8 cellular contexts compared by ENCODE assay signal in genomic region chr20:3786665-3787639, GRCh38. TPM values are rescaled to one million over a fixed set of nuclear protein-coding genes. Genes with fewer than 3 reads are reported as not detected.
DNase-seq lines count a peak whose midpoint lies in the region; ATAC-seq and TF ChIP-seq lines count a peak whose summit lies in the region.

Gene CENPB, minus strand, starts transcription at chr20:3786740. Its CDS starts 257 bp downstream, at chr20:3786483.

- H3K36me3 ChIP-seq in heart right ventricle (peaks cover 0 to 14% (median 0%) of the 10 kb centered on the region in 9 donors), upper lobe of left lung (peaks cover 0 to 18% (median 0%) of the 10 kb centered on the region in 4 donors)

- H3K27ac ChIP-seq in adipose tissue (ENCODE audit: low read depth, low read length): peak within 1 kb of the TSS; percentile 74
- peak within 1 kb of the TSS; percentile 61 to 89 (median 84) for H3K27ac ChIP-seq in heart right ventricle
- peak within 1 kb of the TSS; percentile 84 to 88 (median 87) for H3K27ac ChIP-seq in upper lobe of left lung

- TF ChIP-seq POLR2A in upper lobe of left lung (IDR thresholded peaks at IDR 0.05): no peak

- no peaks in the 10 kb centered on the region for H3K9me3 Mint-ChIP-seq in HFFc6

- H3K27ac Mint-ChIP-seq in HFFc6: peak within 1 kb of the TSS; percentile 83

- DNase-seq in GM12864 (ENCODE audit: low read depth) (no peak), HFFc6 (peak; percentile 73), NCI-H1092 (lab: John Stamatoyannopoulos, UW) (peak; percentile 81), T follicular helper cell (ENCODE audit: low read depth) (peak; percentile 84), heart right ventricle (peak; percentile 90 to 94), posterior vena cava (ENCODE audit: low spot score) (peak; percentile 96), upper lobe of left lung (peak; percentile 91 to 99)

- peaks cover 17 to 43% (median 33%) of the 10 kb centered on the region in 9 donors for H3K4me1 ChIP-seq in heart right ventricle
- peaks cover 42 to 50% (median 44%) of the 10 kb centered on the region in 4 donors for H3K4me1 ChIP-seq in upper lobe of left lung

- TF ChIP-seq CTCF in GM12864 (IDR thresholded peaks at IDR 0.05; ENCODE audit: low read depth, low read length, missing control alignments) (peak; percentile 67), HFFc6 (IDR thresholded peaks at IDR 0.05) (peak; percentile 88), heart right ventricle (IDR thresholded peaks at IDR 0.05) (peak; percentile 71 to 95 (median 88)), upper lobe of left lung (IDR thresholded peaks at IDR 0.05) (peak; percentile 73 to 97 (median 84))

- no peaks in the 10 kb centered on the region for H3K27me3 ChIP-seq in heart right ventricle
- H3K27me3 ChIP-seq in upper lobe of left lung: no peaks in the 10 kb centered on the region

- H3K4me3 Mint-ChIP-seq in HFFc6: peak within 1 kb of the TSS; percentile 89

- H3K4me1 Mint-ChIP-seq in HFFc6 (ENCODE audit: low read depth): peaks cover 37% of the 10 kb centered on the region

- H3K27me3 Mint-ChIP-seq in HFFc6 (ENCODE audit: insufficient read depth): peaks cover 2% of the 10 kb centered on the region

- TF ChIP-seq EP300 in upper lobe of left lung (IDR thresholded peaks at IDR 0.05): no peak

- H3K36me3 Mint-ChIP-seq in HFFc6 (ENCODE audit: low read depth): peaks cover 11% of the 10 kb centered on the region

- intact Hi-C loops in heart right ventricle (cut with DNase I) (loop anchor here in 9 of 10 donors (1.0 to 10.0 kb wide), 8 partner anchors 32 to 298 kb away; partner anchors contain the start of gene AP5S1 (in 7 of the 9)), posterior vena cava (cut with DNase I) (loop anchor here in 1 of 2 donors (5.0 kb wide), 1 partner anchor 35 kb away; the partner anchor contains the start of gene AP5S1)

- no peaks in the 10 kb centered on the region for H3K9me3 ChIP-seq in heart right ventricle
- no peaks in the 10 kb centered on the region for H3K9me3 ChIP-seq in upper lobe of left lung

- ATAC-seq in heart right ventricle (peak; percentile 91 to 95 (median 92)), upper lobe of left lung (ENCODE audit: low FRiP score in 2 of 2) (peak; percentile 93 to 98)

- H3K4me3 ChIP-seq in GM12864 (ENCODE audit: low read depth, low read length) (peak within 1 kb of the TSS; percentile 67), heart right ventricle (peak within 1 kb of the TSS; percentile 47 to 90 (median 70)), upper lobe of left lung (peak within 1 kb of the TSS; percentile 18 to 80 (median 68))

- 2 to 4% (median 2%) methylated on average over 36 to 70 of the region's 71 CpGs for WGBS in adipose tissue, 3 donors
- 5 to 7% methylated on average over 41 to 59 of the region's 71 CpGs for WGBS in heart right ventricle, 2 donors
- 5 to 7% methylated on average over 24 to 42 of the region's 71 CpGs for WGBS in upper lobe of left lung, 2 donors

RNA-seq across cellular contexts. Expression of gene CENPB, which starts in this region (rescaled TPM):
- total RNA-seq in HFFc6 (2021; fragmentation: NEBNext Ultra II Directional; extraction: Animal tissue kit (Norgen Biotek cat#: 25700)): 100 to 1,000 TPM; 109 to 128 (median 117) TPM
- polyA plus RNA-seq in adipose tissue: 10 to 100 TPM; 37.8 to 73.4 (median 70.9) TPM
- total RNA-seq in heart right ventricle: 10 to 100 TPM; 52.3 to 95.7 (median 67.7) TPM
- polyA plus RNA-seq in heart right ventricle: 10 to 100 TPM; 52.9 to 76.5 TPM
- 100 to 1,000 TPM in 1 of 2 donors, 10 to 100 TPM in 1; 97.4 to 119 TPM for total RNA-seq in posterior vena cava
- total RNA-seq in upper lobe of left lung: 100 to 1,000 TPM in 2 of 6 donors, 10 to 100 TPM in 4; 56.6 to 125 (median 89.7) TPM
